Comparison of ENCODE assay signal across 15 cellular contexts in genomic region chr21:38796426-38796825, GRCh38. TPM values are rescaled to one million over a fixed set of nuclear protein-coding genes. Genes with fewer than 3 reads are reported as not detected.
DNase-seq lines count a peak whose midpoint lies in the region; ATAC-seq, FAIRE-seq and TF ChIP-seq lines count a peak whose summit lies in the region.
"Had no signal": no experiment of that assay in that cellular context is flagged by ENCODE, and none has a peak within 500 bp of the region (broad histone marks: within the 10 kb centered on the region; RNA-seq: fewer than 3 reads in every experiment).

No MANE protein-coding gene starts in this region.

- H3K79me2 ChIP-seq in astrocyte (ENCODE audit: insufficient read depth, low read length): no peaks in the 10 kb centered on the region

- H3K9me3 Mint-ChIP-seq in Calu3 (ENCODE audit: low read depth, unreplicated experiment) (no peaks in the 10 kb centered on the region), astrocyte (ENCODE audit: unreplicated experiment) (peaks cover 7% of the 10 kb centered on the region)
- H3K9me3 Mint-ChIP-seq: activated naive CD8-positive, alpha-beta T cell treated with anti-CD3 and anti-CD28 coated beads, Interleukin-2, amount 10 ng/mL, durations not matched to agents 7 days and 5 days; CD4-positive, alpha-beta T cell; naive B cell had no signal

- H3K4me3 Mint-ChIP-seq in Calu3 (ENCODE audit: low read depth, unreplicated experiment) (peak overlapping the region; percentile 6), astrocyte (ENCODE audit: unreplicated experiment) (no peak overlapping the region)
- H3K4me3 Mint-ChIP-seq: activated naive CD8-positive, alpha-beta T cell treated with anti-CD3 and anti-CD28 coated beads, Interleukin-2, amount 10 ng/mL, durations not matched to agents 7 days and 5 days; CD4-positive, alpha-beta T cell had no signal

- H3K4me3 ChIP-seq in astrocyte (ENCODE audit: insufficient read depth, low read depth, low read length) (no peak overlapping the region), kidney (ENCODE audit: low read length in 2 of 2) (no peak overlapping the region)

- no peak overlapping the region for H3K4me2 ChIP-seq in astrocyte (ENCODE audit: low read length)

- H3K9ac ChIP-seq in astrocyte (ENCODE audit: low read length): no peak overlapping the region
- no peak overlapping the region for H3K9ac ChIP-seq in kidney (ENCODE audit: low read length in 2 of 2)

- H3K4me1 Mint-ChIP-seq in Calu3 (ENCODE audit: low read depth, unreplicated experiment): peaks cover 55% of the 10 kb centered on the region
- H3K4me1 Mint-ChIP-seq in astrocyte (ENCODE audit: low read depth, unreplicated experiment): peaks cover 19% of the 10 kb centered on the region

- CTCF ChIA-PET in Calu3 (lab: Charles Lee): interaction anchor here (0.6 to 4.3 kb wide), 6 partner anchors 9 to 288 kb away, joined by 3 to 28 read pairs (median 4); no protein-coding TSS in a partner anchor

- H3K4me1 ChIP-seq in astrocyte (ENCODE audit: insufficient read depth, low read length): peaks cover 19% of the 10 kb centered on the region
- H3K4me1 ChIP-seq in kidney (ENCODE audit: control insufficient read depth in 1 of 2, insufficient read depth in 1 of 2, low read depth in 1 of 2, low read length in 2 of 2): peaks cover 0 to 3% of the 10 kb centered on the region in 2 donors

- H2AFZ ChIP-seq in astrocyte (ENCODE audit: low read depth, low read length): no peak overlapping the region

- H3K27ac ChIP-seq in astrocyte (ENCODE audit: low read depth, low read length) (no peak overlapping the region), kidney (ENCODE audit: low read depth in 2 of 2, low read length in 2 of 2) (no peak overlapping the region)

- H4K20me1 ChIP-seq in astrocyte (ENCODE audit: insufficient read depth, low read length): no peaks in the 10 kb centered on the region

- H3K9me3 ChIP-seq in astrocyte (ENCODE audit: insufficient read depth, low read depth, low read length) (no peaks in the 10 kb centered on the region), kidney (ENCODE audit: control insufficient read depth in 1 of 2, low read length in 2 of 2) (no peaks in the 10 kb centered on the region)

- H3K27me3 ChIP-seq in astrocyte (ENCODE audit: insufficient read depth, low read length): no peaks in the 10 kb centered on the region

- no peak for ATAC-seq in HG03378 (IDR thresholded peaks at IDR 0.05; ENCODE audit: unreplicated experiment)
- ATAC-seq in HG02623 (IDR thresholded peaks at IDR 0.05; ENCODE audit: unreplicated experiment): no peak
- ATAC-seq in GM18870 (IDR thresholded peaks at IDR 0.05; ENCODE audit: unreplicated experiment): no peak
- ATAC-seq: sciatic nerve had no signal

- no TSS peak for BruUV-seq in Calu3 (replicated peaks; lab: Mats Ljungman, UMichigan)

- H3K27me3 Mint-ChIP-seq in Calu3 (ENCODE audit: unreplicated experiment) (no peaks in the 10 kb centered on the region), astrocyte (ENCODE audit: low read depth, unreplicated experiment) (no peaks in the 10 kb centered on the region)
- H3K27me3 Mint-ChIP-seq: CD4-positive, alpha-beta T cell had no signal

- no peaks in the 10 kb centered on the region for H3K36me3 ChIP-seq in astrocyte (ENCODE audit: insufficient read depth, low read length)
- H3K36me3 ChIP-seq in kidney (ENCODE audit: control insufficient read depth in 1 of 2, insufficient read depth in 2 of 2, low read length in 2 of 2): no peaks in the 10 kb centered on the region

- H3K27ac Mint-ChIP-seq in Calu3 (ENCODE audit: unreplicated experiment) (peak overlapping the region; percentile 94), astrocyte (ENCODE audit: unreplicated experiment) (peak overlapping the region; percentile 27)
- H3K27ac Mint-ChIP-seq: activated naive CD8-positive, alpha-beta T cell treated with anti-CD3 and anti-CD28 coated beads, Interleukin-2, amount 10 ng/mL, durations not matched to agents 7 days and 5 days; CD4-positive, alpha-beta T cell had no signal

- intact Hi-C loops in Calu3 (cut with micrococcal nuclease; ENCODE audit: unreplicated experiment): loop anchor here (2.0 to 5.0 kb wide), 2 partner anchors 62 to 331 kb away; no protein-coding TSS in a partner anchor
- intact Hi-C loops in kidney (cut with DNase I): no loop called here

- H3K36me3 Mint-ChIP-seq in Calu3 (ENCODE audit: insufficient read depth, unreplicated experiment) (peaks cover 12% of the 10 kb centered on the region), astrocyte (ENCODE audit: low read depth, unreplicated experiment) (no peaks in the 10 kb centered on the region)
- H3K36me3 Mint-ChIP-seq: activated naive CD8-positive, alpha-beta T cell treated with anti-CD3 and anti-CD28 coated beads, Interleukin-2, amount 10 ng/mL, durations not matched to agents 7 days and 5 days had no signal

- DNase-seq in Calu3 (peak; percentile 66), HK-2 (ENCODE audit: unreplicated experiment) (peak; percentile 47), astrocyte (ENCODE audit: low read depth) (peak; percentile 66), kidney (peak; percentile 54)
- DNase-seq in stimulated activated CD4-positive, alpha-beta T cell treated with anti-CD3 and anti-CD28 coated beads, Interleukin-2, amount 100 ng/mL, for 48 hours: no peak
- DNase-seq: activated naive CD8-positive, alpha-beta T cell treated with anti-CD3 and anti-CD28 coated beads, Interleukin-2, amount 10 ng/mL, durations not matched to agents 7 days and 5 days; cortex of kidney; foreskin melanocyte; naive B cell; substantia nigra had no signal

- FAIRE-seq in astrocyte (lab: Jason Lieb, UNC) (no peak), kidney (lab: Jason Lieb, UNC) (no peak)

- no peak for TF ChIP-seq CTCF in Calu3 (IDR thresholded peaks at IDR 0.05; ENCODE audit: unreplicated experiment)
- peak; percentile 24 for TF ChIP-seq CTCF in astrocyte (IDR thresholded peaks at IDR 0.05; ENCODE audit: insufficient read depth, low read depth, low read length)
- TF ChIP-seq CTCF in kidney (IDR thresholded peaks at IDR 0.05; ENCODE audit: borderline replicate concordance, extremely low read depth, insufficient read depth): no peak

RNA-seq across cellular contexts. Expression of gene ETS2, which starts 9.3 kb away (rescaled TPM):
- total RNA-seq in Calu3 (2022): 49.9 and 63.3 TPM in 2 replicates
- total RNA-seq in astrocyte: 37.0 and 40.3 TPM in 2 replicates
- 178 TPM for total RNA-seq in kidney
- 43.1 TPM for polyA plus RNA-seq in kidney (ENCODE audit: insufficient read depth, low read depth, low replicate concordance)

Comparison
In these comparisons a context has a peak if more than half of its experiments do, and no peak if none do; other contexts are left out.
1. DNase-seq: peak in Calu3 (single experiment), HK-2 (single experiment), astrocyte (single experiment) and kidney (single experiment); none in stimulated activated CD4-positive, alpha-beta T cell treated with anti-CD3 and anti-CD28 coated beads, Interleukin-2, amount 100 ng/mL, for 48 hours (0 of 2).